ENCODE assay signal across 7 cellular contexts in genomic region chr6:158259136-158259535, GRCh38.
"Had no signal": no experiment of that assay in that cellular context is flagged by ENCODE, and none has a peak within 500 bp of the region (broad histone marks: within the 10 kb centered on the region; RNA-seq: fewer than 3 reads in every experiment).

No MANE protein-coding gene starts in this region.

- H3K27ac ChIP-seq: HL-60 had no signal

- H3K4me3 ChIP-seq: GM23338 had no signal

- H2AFZ ChIP-seq: GM23338 had no signal

- DNase-seq: H9, HFFc6, KBM-7 had no signal

- H3K4me2 ChIP-seq: GM23338 had no signal

- ATAC-seq: GM23338, HCT116, HepG2 had no signal
